In the genomic region with DNA sequence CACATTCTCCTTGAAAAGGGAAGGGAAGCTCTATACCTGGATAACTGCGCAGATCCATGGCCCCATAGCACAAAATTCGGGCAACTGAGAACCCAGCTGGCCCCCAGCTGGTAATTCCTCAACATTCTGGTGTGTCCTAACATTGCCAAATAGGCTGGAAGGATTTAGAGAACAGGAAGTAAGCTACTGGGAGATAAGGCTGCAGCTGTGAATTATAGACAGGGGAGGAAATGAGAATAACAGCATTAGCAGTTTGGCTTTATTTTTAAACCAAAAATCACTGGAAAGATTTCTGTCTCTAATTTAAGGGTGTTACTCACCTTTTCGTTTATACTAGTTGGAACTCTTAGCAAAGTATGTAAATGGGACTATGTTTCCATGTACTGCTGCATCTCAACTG, we compare ENCODE assay signal across 13 cellular contexts.
DNase-seq lines count a peak whose midpoint lies in the region; ATAC-seq and TF ChIP-seq lines count a peak whose summit lies in the region.
"Had no signal": no experiment of that assay in that cellular context is flagged by ENCODE, and none has a peak within 500 bp of the region (broad histone marks: within the 10 kb centered on the region; RNA-seq: fewer than 3 reads in every experiment).

No MANE protein-coding gene starts in this region.

- TF ChIP-seq CTCF in transverse colon (IDR thresholded peaks at IDR 0.05) (no peak), GM13976 (IDR thresholded peaks at IDR 0.05; ENCODE audit: borderline replicate concordance, control extremely low read depth, extremely low read depth, insufficient read depth, missing control alignments) (no peak)

- WGBS in transverse colon (ENCODE audit: low coverage in 1 of 2), 2 donors: 47 to 63% methylated on average over 2 to 3 of the region's 3 CpGs

- DNase-seq in AG20443 (ENCODE audit: low spot score): peak; percentile 47
- DNase-seq in MV-4-11 (lab: John Stamatoyannopoulos, UW): peak; percentile 89
- DNase-seq in caudate nucleus (lab: John Stamatoyannopoulos, UW): no peak
- no peak for DNase-seq in memory B cell (ENCODE audit: low spot score in 2 of 2)
- DNase-seq in transverse colon: no peak
- DNase-seq in GM13976 (ENCODE audit: low spot score): no peak
- no peak for DNase-seq in Ammon's horn (ENCODE audit: low spot score)
- DNase-seq: activated T-cell treated with anti-CD3 and anti-CD28 coated beads, Interleukin-2, amount 50 U/mL, for 72 hours; CD4-positive, alpha-beta memory T cell; H9; NCI-H2107 had no signal

- no peak for TF ChIP-seq EP300 in transverse colon (IDR thresholded peaks at IDR 0.05; ENCODE audit: low read depth)

- peaks cover 18% of the 10 kb centered on the region for H3K4me1 Mint-ChIP-seq in memory B cell

- no peak for ATAC-seq in memory B cell (ENCODE audit: low read depth)
- no peak for ATAC-seq in HG02623 (IDR thresholded peaks at IDR 0.05; ENCODE audit: unreplicated experiment)
- ATAC-seq: activated T-cell treated with anti-CD3 and anti-CD28 coated beads, Interleukin-2, amount 50 U/mL, for 72 hours; stimulated activated effector memory CD8-positive, alpha-beta T cell treated with anti-CD3 and anti-CD28 coated beads, Interleukin-12 subunit alpha, Interleukin-12 subunit beta, amount 100 ng/mL, for 72 hours had no signal

- H3K27me3 Mint-ChIP-seq in memory B cell: no peaks in the 10 kb centered on the region
- H3K27me3 Mint-ChIP-seq: CD4-positive, alpha-beta memory T cell had no signal

- peak overlapping the region; percentile 36 for H3K27ac Mint-ChIP-seq in memory B cell
- H3K27ac Mint-ChIP-seq: activated T-cell treated with anti-CD3 and anti-CD28 coated beads, Interleukin-2, amount 50 U/mL, for 72 hours; H9; stimulated activated effector memory CD8-positive, alpha-beta T cell treated with anti-CD3 and anti-CD28 coated beads, Interleukin-12 subunit alpha, Interleukin-12 subunit beta, amount 100 ng/mL, for 72 hours had no signal

- H3K4me3 ChIP-seq in transverse colon: no peak overlapping the region

- peaks cover 0 to 9% (median 0%) of the 10 kb centered on the region in 4 donors for H3K4me1 ChIP-seq in transverse colon

- H3K27me3 ChIP-seq in transverse colon: no peaks in the 10 kb centered on the region

- TF ChIP-seq POLR2A in transverse colon (IDR thresholded peaks at IDR 0.05): no peak

- peaks cover 13% of the 10 kb centered on the region for H3K36me3 Mint-ChIP-seq in memory B cell
- H3K36me3 Mint-ChIP-seq: stimulated activated effector memory CD8-positive, alpha-beta T cell treated with anti-CD3 and anti-CD28 coated beads, Interleukin-12 subunit alpha, Interleukin-12 subunit beta, amount 100 ng/mL, for 72 hours had no signal

- H3K36me3 ChIP-seq in transverse colon: no peaks in the 10 kb centered on the region

- no peak overlapping the region for H3K4me3 Mint-ChIP-seq in memory B cell
- H3K4me3 Mint-ChIP-seq: activated T-cell treated with anti-CD3 and anti-CD28 coated beads, Interleukin-2, amount 50 U/mL, for 72 hours; CD4-positive, alpha-beta memory T cell; H9; stimulated activated effector memory CD8-positive, alpha-beta T cell treated with anti-CD3 and anti-CD28 coated beads, Interleukin-12 subunit alpha, Interleukin-12 subunit beta, amount 100 ng/mL, for 72 hours had no signal

- peak overlapping the region; percentile 88 for H3K27ac ChIP-seq in caudate nucleus (ENCODE audit: low read depth, low read length)
- peak overlapping the region in 1 of 4 donors; percentile 31 for H3K27ac ChIP-seq in transverse colon

- H3K9me3 Mint-ChIP-seq in memory B cell: no peaks in the 10 kb centered on the region
- H3K9me3 Mint-ChIP-seq: activated T-cell treated with anti-CD3 and anti-CD28 coated beads, Interleukin-2, amount 50 U/mL, for 72 hours; H9; stimulated activated effector memory CD8-positive, alpha-beta T cell treated with anti-CD3 and anti-CD28 coated beads, Interleukin-12 subunit alpha, Interleukin-12 subunit beta, amount 100 ng/mL, for 72 hours had no signal

- H3K9me3 ChIP-seq in transverse colon: no peaks in the 10 kb centered on the region

- in situ Hi-C loops in transverse colon (cut with MboI; ENCODE audit: low pct_ligation_motif_present in 1 of 4, low pct_unique_long_range_greater_than_20kb in 1 of 4, low sequenced_read_pairs in 3 of 4) (no loop called here), GM13976 (cut with MboI; ENCODE audit: low sequenced_read_pairs, unreplicated experiment) (no loop called here)

- intact Hi-C loops in transverse colon (cut with DNase I; ENCODE audit: low total_unique reads): no loop called here

Comparison
In these comparisons a context has a peak if more than half of its experiments do, and no peak if none do; other contexts are left out.
1. DNase-seq: peak in AG20443 (single experiment) and MV-4-11 (single experiment); none in caudate nucleus (0 of 61), memory B cell (0 of 2), transverse colon (single experiment), GM13976 (single experiment) and Ammon's horn (single experiment).